1 cellular context compared by ENCODE assay signal in the genomic region with DNA sequence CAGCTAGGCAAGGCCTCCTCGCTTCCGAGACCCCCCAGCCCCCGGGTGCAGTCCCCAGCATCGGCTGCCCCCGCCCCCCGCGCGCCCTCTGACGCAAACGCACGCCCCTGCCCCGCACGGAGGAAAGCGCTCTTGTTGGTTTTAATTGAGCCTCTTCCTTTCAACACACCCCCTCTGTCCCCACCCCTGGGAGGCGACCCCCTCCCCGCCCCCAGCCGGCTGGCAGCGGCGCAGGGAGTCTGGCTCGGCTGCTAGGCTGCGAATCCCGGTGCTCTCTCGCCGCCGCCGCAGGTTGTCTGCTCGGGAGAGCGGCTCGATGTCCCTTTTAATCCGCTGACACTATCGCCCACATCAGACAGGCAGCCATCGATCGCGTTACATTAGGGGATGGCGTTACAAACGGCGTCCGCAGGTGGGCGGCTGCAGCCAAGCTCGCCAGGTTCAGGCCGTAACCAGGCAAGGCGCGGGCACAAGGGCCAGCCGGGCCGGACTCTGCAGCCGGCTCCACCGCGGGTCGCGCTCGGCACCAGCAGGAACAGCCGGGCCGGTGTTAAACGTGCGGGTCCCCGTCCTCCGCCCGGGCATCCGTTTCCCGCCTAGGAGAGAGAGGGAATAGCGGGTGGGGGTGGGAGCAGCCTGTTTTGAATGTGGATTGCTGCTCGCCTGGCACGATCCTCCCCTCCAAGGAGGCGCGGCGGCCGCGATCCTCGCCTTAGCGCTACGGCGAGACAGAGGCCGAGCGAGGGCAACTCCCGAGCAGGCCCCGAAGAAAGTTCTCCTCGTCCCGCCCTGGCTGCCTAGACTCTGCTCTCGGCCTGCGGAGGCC.
TF ChIP-seq lines count a peak whose summit lies in the region.

No MANE protein-coding gene starts in this region.

TF ChIP-seq in HepG2, 621 proteins besides CTCF, POLR2A, EP300 and RAD21 (continued from another document and continues in another):
- TF ChIP-seq, protein P1, sequence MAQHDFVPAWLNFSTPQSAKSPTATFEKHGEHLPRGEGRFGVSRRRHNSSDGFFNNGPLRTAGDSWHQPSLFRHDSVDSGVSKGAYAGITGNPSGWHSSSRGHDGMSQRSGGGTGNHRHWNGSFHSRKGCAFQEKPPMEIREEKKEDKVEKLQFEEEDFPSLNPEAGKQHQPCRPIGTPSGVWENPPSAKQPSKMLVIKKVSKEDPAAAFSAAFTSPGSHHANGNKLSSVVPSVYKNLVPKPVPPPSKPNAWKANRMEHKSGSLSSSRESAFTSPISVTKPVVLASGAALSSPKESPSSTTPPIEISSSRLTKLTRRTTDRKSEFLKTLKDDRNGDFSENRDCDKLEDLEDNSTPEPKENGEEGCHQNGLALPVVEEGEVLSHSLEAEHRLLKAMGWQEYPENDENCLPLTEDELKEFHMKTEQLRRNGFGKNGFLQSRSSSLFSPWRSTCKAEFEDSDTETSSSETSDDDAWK (CRISPR knock-in tag; IDR thresholded peaks at IDR 0.05) = no peak
- TF ChIP-seq HOXA5 (CRISPR knock-in tag; IDR thresholded peaks at IDR 0.05) = no peak
- no peak for TF ChIP-seq LCORL (IDR thresholded peaks at IDR 0.05)
- no peak for TF ChIP-seq LCORL (CRISPR knock-in tag; IDR thresholded peaks at IDR 0.05)
- TF ChIP-seq NPAS2 (CRISPR knock-in tag; IDR thresholded peaks at IDR 0.05; ENCODE audit: borderline replicate concordance) = no peak
- TF ChIP-seq SMC3 (IDR thresholded peaks at IDR 0.05; ENCODE audit: low read length) = no peak
- TF ChIP-seq TSC22D2 (CRISPR knock-in tag; IDR thresholded peaks at IDR 0.05; ENCODE audit: borderline replicate concordance) = no peak
- TF ChIP-seq ZNF792 (CRISPR knock-in tag; IDR thresholded peaks at IDR 0.05) = no peak
- no peak for TF ChIP-seq RBM22 (optimal IDR thresholded peaks at IDR 0.05; ENCODE audit: low read length)
- TF ChIP-seq, protein P2, sequence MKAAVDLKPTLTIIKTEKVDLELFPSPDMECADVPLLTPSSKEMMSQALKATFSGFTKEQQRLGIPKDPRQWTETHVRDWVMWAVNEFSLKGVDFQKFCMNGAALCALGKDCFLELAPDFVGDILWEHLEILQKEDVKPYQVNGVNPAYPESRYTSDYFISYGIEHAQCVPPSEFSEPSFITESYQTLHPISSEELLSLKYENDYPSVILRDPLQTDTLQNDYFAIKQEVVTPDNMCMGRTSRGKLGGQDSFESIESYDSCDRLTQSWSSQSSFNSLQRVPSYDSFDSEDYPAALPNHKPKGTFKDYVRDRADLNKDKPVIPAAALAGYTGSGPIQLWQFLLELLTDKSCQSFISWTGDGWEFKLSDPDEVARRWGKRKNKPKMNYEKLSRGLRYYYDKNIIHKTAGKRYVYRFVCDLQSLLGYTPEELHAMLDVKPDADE (CRISPR knock-in tag; IDR thresholded peaks at IDR 0.05) = no peak
- TF ChIP-seq ZC3H13 (CRISPR knock-in tag; IDR thresholded peaks at IDR 0.05) = no peak
- TF ChIP-seq, protein P3, sequence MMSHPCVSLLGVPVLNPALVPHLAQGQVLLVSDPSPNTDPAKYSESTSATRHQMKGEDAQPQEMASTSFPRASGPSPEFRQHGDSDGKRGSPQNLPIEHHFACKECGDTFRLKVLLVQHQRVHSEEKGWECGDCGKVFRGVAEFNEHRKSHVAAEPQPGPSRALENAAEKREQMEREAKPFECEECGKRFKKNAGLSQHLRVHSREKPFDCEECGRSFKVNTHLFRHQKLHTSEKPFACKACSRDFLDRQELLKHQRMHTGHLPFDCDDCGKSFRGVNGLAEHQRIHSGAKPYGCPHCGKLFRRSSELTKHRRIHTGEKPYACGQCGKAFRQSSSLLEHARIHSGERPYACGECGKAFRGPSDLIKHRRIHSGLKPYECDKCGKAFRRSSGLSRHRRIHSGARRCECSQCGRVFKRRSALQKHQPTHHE (CRISPR knock-in tag; IDR thresholded peaks at IDR 0.05; ENCODE audit: borderline replicate concordance) = no peak
- no peak for TF ChIP-seq RFXAP (CRISPR knock-in tag; IDR thresholded peaks at IDR 0.05; ENCODE audit: borderline replicate concordance)
- TF ChIP-seq, protein P4, sequence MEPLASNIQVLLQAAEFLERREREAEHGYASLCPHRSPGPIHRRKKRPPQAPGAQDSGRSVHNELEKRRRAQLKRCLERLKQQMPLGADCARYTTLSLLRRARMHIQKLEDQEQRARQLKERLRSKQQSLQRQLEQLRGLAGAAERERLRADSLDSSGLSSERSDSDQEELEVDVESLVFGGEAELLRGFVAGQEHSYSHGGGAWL (CRISPR knock-in tag; IDR thresholded peaks at IDR 0.05) = peak; percentile 69; the same call in 1 of the 2 replicates
- no peak for TF ChIP-seq JUNB (CRISPR knock-in tag; IDR thresholded peaks at IDR 0.05; ENCODE audit: borderline replicate concordance)
- TF ChIP-seq, protein P5, sequence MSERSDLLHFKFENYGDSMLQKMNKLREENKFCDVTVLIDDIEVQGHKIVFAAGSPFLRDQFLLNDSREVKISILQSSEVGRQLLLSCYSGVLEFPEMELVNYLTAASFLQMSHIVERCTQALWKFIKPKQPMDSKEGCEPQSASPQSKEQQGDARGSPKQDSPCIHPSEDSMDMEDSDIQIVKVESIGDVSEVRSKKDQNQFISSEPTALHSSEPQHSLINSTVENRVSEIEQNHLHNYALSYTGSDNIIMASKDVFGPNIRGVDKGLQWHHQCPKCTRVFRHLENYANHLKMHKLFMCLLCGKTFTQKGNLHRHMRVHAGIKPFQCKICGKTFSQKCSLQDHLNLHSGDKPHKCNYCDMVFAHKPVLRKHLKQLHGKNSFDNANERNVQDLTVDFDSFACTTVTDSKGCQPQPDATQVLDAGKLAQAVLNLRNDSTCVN (CRISPR knock-in tag; IDR thresholded peaks at IDR 0.05; ENCODE audit: borderline replicate concordance) = 0 out of 2 replicates have a peak, but pooled peaks have one; percentile 16
- TF ChIP-seq MIXL1 (CRISPR knock-in tag; IDR thresholded peaks at IDR 0.05) = no peak
- 0 out of 2 replicates have a peak, but pooled peaks have one; percentile 31 for TF ChIP-seq ZSCAN22 (CRISPR knock-in tag; IDR thresholded peaks at IDR 0.05)
- peak; percentile 62 for TF ChIP-seq MXD4 (CRISPR knock-in tag; IDR thresholded peaks at IDR 0.05)
- TF ChIP-seq, protein P6, sequence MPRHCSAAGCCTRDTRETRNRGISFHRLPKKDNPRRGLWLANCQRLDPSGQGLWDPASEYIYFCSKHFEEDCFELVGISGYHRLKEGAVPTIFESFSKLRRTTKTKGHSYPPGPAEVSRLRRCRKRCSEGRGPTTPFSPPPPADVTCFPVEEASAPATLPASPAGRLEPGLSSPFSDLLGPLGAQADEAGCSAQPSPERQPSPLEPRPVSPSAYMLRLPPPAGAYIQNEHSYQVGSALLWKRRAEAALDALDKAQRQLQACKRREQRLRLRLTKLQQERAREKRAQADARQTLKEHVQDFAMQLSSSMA (CRISPR knock-in tag; IDR thresholded peaks at IDR 0.05) = no peak
- TF ChIP-seq SP4 (CRISPR knock-in tag; IDR thresholded peaks at IDR 0.05) = no peak
- no peak for TF ChIP-seq ZNF121 (CRISPR knock-in tag; IDR thresholded peaks at IDR 0.05)
- TF ChIP-seq ZNF20 (CRISPR knock-in tag; IDR thresholded peaks at IDR 0.05) = no peak
- TF ChIP-seq ZNF431 (CRISPR knock-in tag; IDR thresholded peaks at IDR 0.05; ENCODE audit: borderline replicate concordance, low read depth) = no peak
- no peak for TF ChIP-seq RFX3 (CRISPR knock-in tag; IDR thresholded peaks at IDR 0.05)
- TF ChIP-seq ZBTB42 (CRISPR knock-in tag; IDR thresholded peaks at IDR 0.05) = no peak
- TF ChIP-seq, protein P7, sequence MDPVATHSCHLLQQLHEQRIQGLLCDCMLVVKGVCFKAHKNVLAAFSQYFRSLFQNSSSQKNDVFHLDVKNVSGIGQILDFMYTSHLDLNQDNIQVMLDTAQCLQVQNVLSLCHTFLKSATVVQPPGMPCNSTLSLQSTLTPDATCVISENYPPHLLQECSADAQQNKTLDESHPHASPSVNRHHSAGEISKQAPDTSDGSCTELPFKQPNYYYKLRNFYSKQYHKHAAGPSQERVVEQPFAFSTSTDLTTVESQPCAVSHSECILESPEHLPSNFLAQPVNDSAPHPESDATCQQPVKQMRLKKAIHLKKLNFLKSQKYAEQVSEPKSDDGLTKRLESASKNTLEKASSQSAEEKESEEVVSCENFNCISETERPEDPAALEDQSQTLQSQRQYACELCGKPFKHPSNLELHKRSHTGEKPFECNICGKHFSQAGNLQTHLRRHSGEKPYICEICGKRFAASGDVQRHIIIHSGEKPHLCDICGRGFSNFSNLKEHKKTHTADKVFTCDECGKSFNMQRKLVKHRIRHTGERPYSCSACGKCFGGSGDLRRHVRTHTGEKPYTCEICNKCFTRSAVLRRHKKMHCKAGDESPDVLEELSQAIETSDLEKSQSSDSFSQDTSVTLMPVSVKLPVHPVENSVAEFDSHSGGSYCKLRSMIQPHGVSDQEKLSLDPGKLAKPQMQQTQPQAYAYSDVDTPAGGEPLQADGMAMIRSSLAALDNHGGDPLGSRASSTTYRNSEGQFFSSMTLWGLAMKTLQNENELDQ (CRISPR knock-in tag; IDR thresholded peaks at IDR 0.05; ENCODE audit: borderline replicate concordance) = no peak
- no peak for TF ChIP-seq NFYB (CRISPR knock-in tag; IDR thresholded peaks at IDR 0.05)
- no peak for TF ChIP-seq PRPF4 (IDR thresholded peaks at IDR 0.05; ENCODE audit: low read depth, low read length, poor library complexity, severe bottlenecking)
- TF ChIP-seq ZNF235 (CRISPR knock-in tag; IDR thresholded peaks at IDR 0.05; ENCODE audit: borderline replicate concordance) = 0 out of 2 replicates have a peak, but pooled peaks have one; percentile 56
- TF ChIP-seq, protein P8, sequence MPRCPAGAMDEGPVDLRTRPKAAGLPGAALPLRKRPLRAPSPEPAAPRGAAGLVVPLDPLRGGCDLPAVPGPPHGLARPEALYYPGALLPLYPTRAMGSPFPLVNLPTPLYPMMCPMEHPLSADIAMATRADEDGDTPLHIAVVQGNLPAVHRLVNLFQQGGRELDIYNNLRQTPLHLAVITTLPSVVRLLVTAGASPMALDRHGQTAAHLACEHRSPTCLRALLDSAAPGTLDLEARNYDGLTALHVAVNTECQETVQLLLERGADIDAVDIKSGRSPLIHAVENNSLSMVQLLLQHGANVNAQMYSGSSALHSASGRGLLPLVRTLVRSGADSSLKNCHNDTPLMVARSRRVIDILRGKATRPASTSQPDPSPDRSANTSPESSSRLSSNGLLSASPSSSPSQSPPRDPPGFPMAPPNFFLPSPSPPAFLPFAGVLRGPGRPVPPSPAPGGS (CRISPR knock-in tag; IDR thresholded peaks at IDR 0.05) = no peak; the same call in 1 of the 2 replicates
- TF ChIP-seq, protein P9, sequence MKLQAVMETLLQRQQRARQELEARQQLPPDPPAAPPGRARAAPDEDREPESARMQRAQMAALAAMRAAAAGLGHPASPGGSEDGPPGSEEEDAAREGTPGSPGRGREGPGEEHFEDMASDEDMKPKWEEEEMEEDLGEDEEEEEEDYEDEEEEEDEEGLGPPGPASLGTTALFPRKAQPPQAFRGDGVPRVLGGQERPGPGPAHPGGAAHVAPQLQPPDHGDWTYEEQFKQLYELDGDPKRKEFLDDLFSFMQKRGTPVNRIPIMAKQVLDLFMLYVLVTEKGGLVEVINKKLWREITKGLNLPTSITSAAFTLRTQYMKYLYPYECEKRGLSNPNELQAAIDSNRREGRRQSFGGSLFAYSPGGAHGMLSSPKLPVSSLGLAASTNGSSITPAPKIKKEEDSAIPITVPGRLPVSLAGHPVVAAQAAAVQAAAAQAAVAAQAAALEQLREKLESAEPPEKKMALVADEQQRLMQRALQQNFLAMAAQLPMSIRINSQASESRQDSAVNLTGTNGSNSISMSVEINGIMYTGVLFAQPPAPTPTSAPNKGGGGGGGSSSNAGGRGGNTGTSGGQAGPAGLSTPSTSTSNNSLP (IDR thresholded peaks at IDR 0.05; ENCODE audit: low read depth, low read length) = no peak
- TF ChIP-seq PPARG (CRISPR knock-in tag; conservative IDR thresholded peaks at IDR 0.05) = no peak
- TF ChIP-seq, protein P10, sequence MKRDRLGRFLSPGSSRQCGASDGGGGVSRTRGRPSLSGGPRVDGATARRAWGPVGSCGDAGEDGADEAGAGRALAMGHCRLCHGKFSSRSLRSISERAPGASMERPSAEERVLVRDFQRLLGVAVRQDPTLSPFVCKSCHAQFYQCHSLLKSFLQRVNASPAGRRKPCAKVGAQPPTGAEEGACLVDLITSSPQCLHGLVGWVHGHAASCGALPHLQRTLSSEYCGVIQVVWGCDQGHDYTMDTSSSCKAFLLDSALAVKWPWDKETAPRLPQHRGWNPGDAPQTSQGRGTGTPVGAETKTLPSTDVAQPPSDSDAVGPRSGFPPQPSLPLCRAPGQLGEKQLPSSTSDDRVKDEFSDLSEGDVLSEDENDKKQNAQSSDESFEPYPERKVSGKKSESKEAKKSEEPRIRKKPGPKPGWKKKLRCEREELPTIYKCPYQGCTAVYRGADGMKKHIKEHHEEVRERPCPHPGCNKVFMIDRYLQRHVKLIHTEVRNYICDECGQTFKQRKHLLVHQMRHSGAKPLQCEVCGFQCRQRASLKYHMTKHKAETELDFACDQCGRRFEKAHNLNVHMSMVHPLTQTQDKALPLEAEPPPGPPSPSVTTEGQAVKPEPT (CRISPR knock-in tag; IDR thresholded peaks at IDR 0.05; ENCODE audit: low read depth) = no peak; the same call in 1 of the 2 replicates
- TF ChIP-seq ZMYM3 (CRISPR knock-in tag; IDR thresholded peaks at IDR 0.05) = 0 out of 2 replicates have a peak, but pooled peaks have one; percentile 32
- TF ChIP-seq ATRX (CRISPR knock-in tag; IDR thresholded peaks at IDR 0.05; ENCODE audit: borderline replicate concordance) = no peak
- TF ChIP-seq BRD4 (CRISPR knock-in tag; IDR thresholded peaks at IDR 0.05) = no peak
- TF ChIP-seq IRX3 (CRISPR knock-in tag; IDR thresholded peaks at IDR 0.05; ENCODE audit: borderline replicate concordance, low read depth) = no peak; the same call in 1 of the 2 replicates
- no peak for TF ChIP-seq ZSCAN29 (CRISPR knock-in tag; conservative IDR thresholded peaks at IDR 0.05)
- 0 out of 2 replicates have a peak, but pooled peaks have one; percentile 30 for TF ChIP-seq ZNF788 (CRISPR knock-in tag; IDR thresholded peaks at IDR 0.05; ENCODE audit: borderline replicate concordance)
- TF ChIP-seq, protein P11, sequence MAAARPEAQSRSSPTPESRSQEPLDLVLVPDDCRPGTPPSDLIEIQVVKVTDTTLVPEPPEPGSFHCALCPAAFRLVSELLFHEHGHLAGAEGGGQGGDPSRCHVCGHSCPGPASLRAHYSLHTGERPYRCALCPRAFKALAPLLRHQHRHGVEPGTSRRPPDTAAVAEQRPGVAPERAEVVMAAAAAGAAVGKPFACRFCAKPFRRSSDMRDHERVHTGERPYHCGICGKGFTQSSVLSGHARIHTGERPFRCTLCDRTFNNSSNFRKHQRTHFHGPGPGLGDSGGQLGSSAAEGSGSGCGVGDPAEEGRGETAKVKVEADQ (CRISPR knock-in tag; IDR thresholded peaks at IDR 0.05; ENCODE audit: borderline replicate concordance) = no peak
- TF ChIP-seq, protein P12, sequence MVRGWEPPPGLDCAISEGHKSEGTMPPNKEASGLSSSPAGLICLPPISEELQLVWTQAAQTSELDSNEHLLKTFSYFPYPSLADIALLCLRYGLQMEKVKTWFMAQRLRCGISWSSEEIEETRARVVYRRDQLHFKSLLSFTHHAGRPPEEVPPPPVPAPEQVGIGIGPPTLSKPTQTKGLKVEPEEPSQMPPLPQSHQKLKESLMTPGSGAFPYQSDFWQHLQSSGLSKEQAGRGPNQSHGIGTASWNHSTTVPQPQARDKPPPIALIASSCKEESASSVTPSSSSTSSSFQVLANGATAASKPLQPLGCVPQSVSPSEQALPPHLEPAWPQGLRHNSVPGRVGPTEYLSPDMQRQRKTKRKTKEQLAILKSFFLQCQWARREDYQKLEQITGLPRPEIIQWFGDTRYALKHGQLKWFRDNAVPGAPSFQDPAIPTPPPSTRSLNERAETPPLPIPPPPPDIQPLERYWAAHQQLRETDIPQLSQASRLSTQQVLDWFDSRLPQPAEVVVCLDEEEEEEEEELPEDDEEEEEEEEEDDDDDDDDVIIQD (CRISPR knock-in tag; IDR thresholded peaks at IDR 0.05; ENCODE audit: low read depth) = no peak
